ENCODE assay signal across 1 cellular context in genomic region chr20:44188752-44189151, GRCh38.
TF ChIP-seq lines count a peak whose summit lies in the region.

No MANE protein-coding gene starts in this region.

TF ChIP-seq in HepG2, 621 proteins besides CTCF, POLR2A, EP300 and RAD21 (continues in another document):
- TF ChIP-seq HOXA3 (CRISPR knock-in tag; IDR thresholded peaks at IDR 0.05) (no peak; the same call in 1 of the 2 replicates), ZNF274 (CRISPR knock-in tag; IDR thresholded peaks at IDR 0.05) (0 out of 2 replicates have a peak, but pooled peaks have one; percentile 35), TERF1 (CRISPR knock-in tag; IDR thresholded peaks at IDR 0.05) (no peak), HNF1A (IDR thresholded peaks at IDR 0.05; ENCODE audit: low read depth) (no peak), HNF1A (CRISPR knock-in tag; IDR thresholded peaks at IDR 0.05; ENCODE audit: borderline replicate concordance) (no peak), MXD4 (CRISPR knock-in tag; IDR thresholded peaks at IDR 0.05) (0 out of 2 replicates have a peak, but pooled peaks have one; percentile 30), MXD1 (CRISPR knock-in tag; IDR thresholded peaks at IDR 0.05) (0 out of 2 replicates have a peak, but pooled peaks have one; percentile 9), NFIC (IDR thresholded peaks at IDR 0.05; ENCODE audit: low read length) (no peak), ZSCAN20 (CRISPR knock-in tag; IDR thresholded peaks at IDR 0.05; ENCODE audit: borderline replicate concordance) (no peak), TEAD3 (CRISPR knock-in tag; optimal IDR thresholded peaks at IDR 0.05; ENCODE audit: borderline replicate concordance) (peak; percentile 39), MEF2D (CRISPR knock-in tag; IDR thresholded peaks at IDR 0.05) (no peak), CEBPB (IDR thresholded peaks at IDR 0.05; ENCODE audit: borderline replicate concordance, low read depth, low read length) (peak; percentile 76), HOXD1 (CRISPR knock-in tag; IDR thresholded peaks at IDR 0.05) (no peak), SKIL (CRISPR knock-in tag; IDR thresholded peaks at IDR 0.05; ENCODE audit: borderline replicate concordance) (no peak), MAX (IDR thresholded peaks at IDR 0.05) (peak; percentile 34; the same call in 1 of the 2 replicates), TFAP4 (IDR thresholded peaks at IDR 0.05; ENCODE audit: borderline replicate concordance, low read depth) (no peak; the same call in 1 of the 2 replicates), CEBPG (CRISPR knock-in tag; IDR thresholded peaks at IDR 0.05) (peak; percentile 80), FOXK1 (CRISPR knock-in tag; IDR thresholded peaks at IDR 0.05; ENCODE audit: borderline replicate concordance, low read depth) (no peak), FOSL1 (CRISPR knock-in tag; IDR thresholded peaks at IDR 0.05; ENCODE audit: borderline replicate concordance) (no peak), HMG20B (CRISPR knock-in tag; conservative IDR thresholded peaks at IDR 0.05) (no peak), GMEB1 (CRISPR knock-in tag; IDR thresholded peaks at IDR 0.05; ENCODE audit: borderline replicate concordance) (0 out of 2 replicates have a peak, but pooled peaks have one; percentile 8), ELF3 (CRISPR knock-in tag; IDR thresholded peaks at IDR 0.05) (peak; percentile 40; the same call in 1 of the 2 replicates), ZSCAN30 (CRISPR knock-in tag; IDR thresholded peaks at IDR 0.05) (no peak), RNF219 (CRISPR knock-in tag; IDR thresholded peaks at IDR 0.05) (no peak), ZNF263 (CRISPR knock-in tag; IDR thresholded peaks at IDR 0.05) (peak; percentile 66; the same call in 1 of the 2 replicates), SMYD3 (CRISPR knock-in tag; IDR thresholded peaks at IDR 0.05) (no peak), ZNF280B (CRISPR knock-in tag; IDR thresholded peaks at IDR 0.05; ENCODE audit: borderline replicate concordance) (no peak), PREB (CRISPR knock-in tag; IDR thresholded peaks at IDR 0.05) (no peak), ZNF136 (CRISPR knock-in tag; IDR thresholded peaks at IDR 0.05; ENCODE audit: low read depth) (0 out of 2 replicates have a peak, but pooled peaks have one; percentile 24), RFX3 (CRISPR knock-in tag; IDR thresholded peaks at IDR 0.05) (no peak), HNRNPL (IDR thresholded peaks at IDR 0.05; ENCODE audit: low read depth, low read length) (no peak), NFKBIZ (CRISPR knock-in tag; IDR thresholded peaks at IDR 0.05) (no peak), MXI1 (IDR thresholded peaks at IDR 0.05; ENCODE audit: borderline replicate concordance, low read depth, low read length) (0 out of 3 replicates have a peak, but pooled peaks have one; percentile 24), SAP130 (CRISPR knock-in tag; IDR thresholded peaks at IDR 0.05; ENCODE audit: low read depth) (peak; percentile 74), FOXO1 (CRISPR knock-in tag; IDR thresholded peaks at IDR 0.05) (0 out of 2 replicates have a peak, but pooled peaks have one; percentile 50), ZNF614 (CRISPR knock-in tag; IDR thresholded peaks at IDR 0.05; ENCODE audit: borderline replicate concordance) (peak; percentile 6; the same call in 1 of the 2 replicates), MED1 (CRISPR knock-in tag; IDR thresholded peaks at IDR 0.05) (peak; percentile 65; the same call in 1 of the 2 replicates), ZNF256 (CRISPR knock-in tag; conservative IDR thresholded peaks at IDR 0.05) (0 out of 2 replicates have a peak, but pooled peaks have one; percentile 30), ZHX1 (CRISPR knock-in tag; IDR thresholded peaks at IDR 0.05; ENCODE audit: low read depth) (no peak), MLX (CRISPR knock-in tag; IDR thresholded peaks at IDR 0.05) (0 out of 2 replicates have a peak, but pooled peaks have one; percentile 31), ZNF749 (CRISPR knock-in tag; IDR thresholded peaks at IDR 0.05; ENCODE audit: borderline replicate concordance) (no peak)
